ENCODE assay signal across 16 cellular contexts in genomic region chr2:56202722-56203121, GRCh38. TPM values are rescaled to one million over a fixed set of nuclear protein-coding genes. Genes with fewer than 3 reads are reported as not detected.
DNase-seq lines count a peak whose midpoint lies in the region; TF ChIP-seq lines count a peak whose summit lies in the region.
"Had no signal": no experiment of that assay in that cellular context is flagged by ENCODE, and none has a peak within 500 bp of the region (broad histone marks: within the 10 kb centered on the region; RNA-seq: fewer than 3 reads in every experiment).

No MANE protein-coding gene starts in this region.

- peaks cover 39% of the 10 kb centered on the region for H3K36me3 Mint-ChIP-seq in HFFc6 (ENCODE audit: low read depth)
- H3K36me3 Mint-ChIP-seq in glutamatergic neuron (ENCODE audit: unreplicated experiment) = peaks cover 6% of the 10 kb centered on the region
- H3K36me3 Mint-ChIP-seq: IgD-negative memory B cell had no signal

- H3K36me3 ChIP-seq in vagina = no peaks in the 10 kb centered on the region

- no peaks in the 10 kb centered on the region for H3K4me1 ChIP-seq in vagina
- H3K4me1 ChIP-seq: A549 had no signal

- H3K4me3 Mint-ChIP-seq in HFFc6 (no peak overlapping the region), glutamatergic neuron (ENCODE audit: unreplicated experiment) (peak overlapping the region; percentile 48)
- H3K4me3 Mint-ChIP-seq: CD4-positive, alpha-beta T cell; IgD-negative memory B cell had no signal

- peaks cover 89% of the 10 kb centered on the region for H3K4me1 Mint-ChIP-seq in HFFc6 (ENCODE audit: low read depth)
- peaks cover 58% of the 10 kb centered on the region for H3K4me1 Mint-ChIP-seq in glutamatergic neuron (ENCODE audit: low read depth, unreplicated experiment)
- H3K4me1 Mint-ChIP-seq: IgD-negative memory B cell had no signal

- TF ChIP-seq POLR2A in vagina (IDR thresholded peaks at IDR 0.05) = no peak

- intact Hi-C loops in vagina (cut with DNase I) = no loop called here

- peak overlapping the region; percentile 11; the same call in 1 of the 2 replicates for H3K27ac Mint-ChIP-seq in HFFc6
- peak overlapping the region; percentile 76 for H3K27ac Mint-ChIP-seq in glutamatergic neuron (ENCODE audit: unreplicated experiment)
- H3K27ac Mint-ChIP-seq: CD4-positive, alpha-beta T cell; IgD-negative memory B cell had no signal

- peak; percentile 63 for DNase-seq in DMS 273 treated with DMSO at 0.1 percent for 48 hours (lab: John Stamatoyannopoulos, UW)
- no peak for DNase-seq in HFFc6
- DNase-seq in astrocyte of the hippocampus (ENCODE audit: low read depth, low spot score) = peak; percentile 22
- DNase-seq in glutamatergic neuron = no peak
- no peak for DNase-seq in A172 (ENCODE audit: low spot score)
- DNase-seq in vagina (ENCODE audit: extremely low spot score in 2 of 2) = no peak
- DNase-seq in MV-4-11 (lab: John Stamatoyannopoulos, UW) = no peak
- DNase-seq: AML-193; CD4-positive, alpha-beta T cell; DMS53; GM23248; HCEC 1CT; KBM-7 had no signal

- H3K9me3 Mint-ChIP-seq in HFFc6 (no peaks in the 10 kb centered on the region), glutamatergic neuron (ENCODE audit: unreplicated experiment) (peaks cover 2% of the 10 kb centered on the region)
- H3K9me3 Mint-ChIP-seq: CD4-positive, alpha-beta T cell had no signal

- H3K27me3 ChIP-seq in vagina = no peaks in the 10 kb centered on the region

- H3K9me3 ChIP-seq in vagina = no peaks in the 10 kb centered on the region
- H3K9me3 ChIP-seq: A549 had no signal

- H3K4me3 ChIP-seq in vagina = no peak overlapping the region
- H3K4me3 ChIP-seq: A549, GM23248 had no signal

- H3K27ac ChIP-seq in vagina = no peak overlapping the region
- H3K27ac ChIP-seq: A549, C4-2B, GM23248 had no signal

- TF ChIP-seq CTCF in HFFc6 (IDR thresholded peaks at IDR 0.05) (no peak), glutamatergic neuron (IDR thresholded peaks at IDR 0.05; ENCODE audit: partially characterized antibody, unreplicated experiment) (no peak), vagina (IDR thresholded peaks at IDR 0.05) (no peak)

- H3K27me3 Mint-ChIP-seq in HFFc6 (ENCODE audit: insufficient read depth) = no peaks in the 10 kb centered on the region
- H3K27me3 Mint-ChIP-seq in glutamatergic neuron (ENCODE audit: unreplicated experiment) = no peaks in the 10 kb centered on the region
- H3K27me3 Mint-ChIP-seq: CD4-positive, alpha-beta T cell; IgD-negative memory B cell had no signal

RNA-seq across cellular contexts. Expression of gene CCDC85A, which starts 18.9 kb away (rescaled TPM):
- total RNA-seq in HFFc6 (2021; fragmentation: NEBNext Ultra II Directional; extraction: Animal tissue kit (Norgen Biotek cat#: 25700)) = 10 to 100 TPM; 25.5 to 39.3 (median 36.9) TPM
- total RNA-seq in glutamatergic neuron (ENCODE audit: unreplicated experiment) = 12.1 TPM
- total RNA-seq in A172 (2014; rRNA removed; shearing (Covaris generic)) = 13.1 and 14.0 TPM in 2 replicates
- total RNA-seq in vagina = 4.7 TPM
- total RNA-seq: CD4-positive, alpha-beta T cell had no signal

Comparison
In these comparisons a context has a peak if more than half of its experiments do, and no peak if none do; other contexts are left out.
1. DNase-seq: peak in DMS 273 treated with DMSO at 0.1 percent for 48 hours (single experiment) and astrocyte of the hippocampus (single experiment); none in HFFc6 (single experiment), glutamatergic neuron (single experiment), A172 (single experiment), vagina (0 of 2) and MV-4-11 (single experiment).